Comparison of ENCODE assay signal across 8 cellular contexts in genomic region chr11:911031-911889, GRCh38. TPM values are rescaled to one million over a fixed set of nuclear protein-coding genes. Genes with fewer than 3 reads are reported as not detected.
A peak's percentile ranks its signal among the peaks of the same experiment; 100 is the strongest.
DNase-seq lines count a peak whose midpoint lies in the region; ATAC-seq and TF ChIP-seq lines count a peak whose summit lies in the region.

No MANE protein-coding gene starts in this region.

- ATAC-seq in GM18909 (IDR thresholded peaks at IDR 0.05; ENCODE audit: poor library complexity, unreplicated experiment), result peak; percentile 45
- peak; percentile 36 for ATAC-seq in HG03342 (IDR thresholded peaks at IDR 0.05; ENCODE audit: unreplicated experiment)

- H4K20me1 ChIP-seq in SU-DHL-6 (ENCODE audit: low read depth, low read length), result no peaks in the 10 kb centered on the region; the same call in 1 of the 2 replicates

- peaks cover 29% of the 10 kb centered on the region for H3K79me2 ChIP-seq in SU-DHL-6 (ENCODE audit: insufficient read depth, low read length)

- WGBS in lower leg skin, 2 donors, result 3% methylated on average over 40 of the region's 68 CpGs

- H3K27ac ChIP-seq in AG04450 (ENCODE audit: low read depth, low read length) (peak overlapping the region; percentile 73), SU-DHL-6 (ENCODE audit: low read depth, low read length) (peak overlapping the region; percentile 56), caudate nucleus (ENCODE audit: low read depth, low read length) (peak overlapping the region; percentile 76)

- no peak for TF ChIP-seq POLR2A in lower leg skin (IDR thresholded peaks at IDR 0.05)

- H3K36me3 ChIP-seq in SU-DHL-6 (ENCODE audit: low read length), result no peaks in the 10 kb centered on the region

- H3K4me3 ChIP-seq in AG04450 (ENCODE audit: low read depth, low read length) (peak overlapping the region; percentile 87), SU-DHL-6 (ENCODE audit: insufficient read depth, low read length, poor library complexity, severe bottlenecking) (peak overlapping the region; percentile 67), lower leg skin (ENCODE audit: low read depth, poor library complexity, severe bottlenecking) (peak overlapping the region; percentile 54)

- H3K27me3 ChIP-seq in AG04450 (ENCODE audit: control insufficient read depth, insufficient read depth, low read length), result no peaks in the 10 kb centered on the region
- no peaks in the 10 kb centered on the region for H3K27me3 ChIP-seq in SU-DHL-6 (ENCODE audit: low read length)

- no peaks in the 10 kb centered on the region; the same call in 1 of the 2 replicates for H3K9me3 ChIP-seq in AG04450 (ENCODE audit: control insufficient read depth, insufficient read depth, low read length)
- H3K9me3 ChIP-seq in SU-DHL-6 (ENCODE audit: insufficient read depth, low read length), result no peaks in the 10 kb centered on the region

- no peak for DNase-seq in AG04450 (ENCODE audit: low read depth, low spot score)
- peak in 3 of 61 donors; percentile 29 to 58 (median 48) for DNase-seq in caudate nucleus (lab: John Stamatoyannopoulos, UW)
- no peak for DNase-seq in lower leg skin (ENCODE audit: low spot score in 2 of 2)
- peak; percentile 23 to 41 for DNase-seq in stimulated activated CD8-positive, alpha-beta memory T cell treated with anti-CD3 and anti-CD28 coated beads, Interleukin-15, amount 100 ng/mL, for 48 hours (ENCODE audit: low read depth in 2 of 2)
- DNase-seq in GOT3 (lab: John Stamatoyannopoulos, UW), result no peak

- no peaks in the 10 kb centered on the region for H3F3A ChIP-seq in SU-DHL-6 (ENCODE audit: insufficient read depth)

- peak overlapping the region; percentile 87 for H3K9ac ChIP-seq in SU-DHL-6 (ENCODE audit: low read length)

- peak overlapping the region; percentile 94 for H2AFZ ChIP-seq in SU-DHL-6 (ENCODE audit: low read depth, low read length, severe bottlenecking)

- TF ChIP-seq CTCF in AG04450 (IDR thresholded peaks at IDR 0.05; ENCODE audit: low read depth, low read length) (no peak), SU-DHL-6 (IDR thresholded peaks at IDR 0.05; ENCODE audit: insufficient read depth, low read length, poor library complexity, severe bottlenecking) (no peak), lower leg skin (IDR thresholded peaks at IDR 0.05) (no peak)

- intact Hi-C loops in lower leg skin (cut with DNase I; ENCODE audit: low total_unique reads), result no loop called here

- H3K4me2 ChIP-seq in SU-DHL-6 (ENCODE audit: low read depth, low read length, poor library complexity, severe bottlenecking), result peak overlapping the region; percentile 79

- H3K9me2 ChIP-seq in SU-DHL-6 (replicated peaks; ENCODE audit: insufficient read depth, low read length), result no peaks in the 10 kb centered on the region

- POLR2A ChIA-PET in AG04450 (lab: Yijun Ruan, JAX), result interaction anchor here (0.7 kb wide), 1 partner anchor 21 kb away, joined by 3 read pairs; no protein-coding TSS in a partner anchor

- CTCF ChIA-PET in AG04450 (lab: Charles Lee), result interaction anchor here (0.8 kb wide), 1 partner anchor 17 kb away, joined by 6 read pairs; no protein-coding TSS in a partner anchor

RNA-seq across cellular contexts. Expression of gene CHID1, which starts 0.7 kb away (rescaled TPM):
- polyA plus RNA-seq in AG04450 (2011; rRNA removed), result 95.5 and 120 TPM in 2 replicates
- polyA minus RNA-seq in AG04450 (2011; rRNA and poly(A)+ RNA removed), result 54.1 and 64.8 TPM in 2 replicates
- 10 to 100 TPM; 35.5 to 59.4 (median 50.7) TPM for total RNA-seq in lower leg skin

RNA-seq across cellular contexts. Expression of gene AP2A2, which starts 14.4 kb away (rescaled TPM):
- 54.2 and 55.7 TPM in 2 replicates for polyA plus RNA-seq in AG04450 (2011; rRNA removed)
- polyA minus RNA-seq in AG04450 (2011; rRNA and poly(A)+ RNA removed), result 76.1 and 140 TPM in 2 replicates
- 10 to 100 TPM; 33.6 to 76.6 (median 46.4) TPM for total RNA-seq in lower leg skin

Comparison
In these comparisons a context has a peak if more than half of its experiments do, and no peak if none do; other contexts are left out.
1. DNase-seq: peak in stimulated activated CD8-positive, alpha-beta memory T cell treated with anti-CD3 and anti-CD28 coated beads, Interleukin-15, amount 100 ng/mL, for 48 hours (2 of 2); none in AG04450 (single experiment), lower leg skin (0 of 2) and GOT3 (single experiment).
2. Peak in every context shown above with its lines, with median percentiles within 50 percentile points of each other: H3K27ac ChIP-seq and H3K4me3 ChIP-seq.